ENCODE assay signal across 12 cellular contexts in genomic region chr10:3825244-3825643, GRCh38. TPM values are rescaled to one million over a fixed set of nuclear protein-coding genes. Genes with fewer than 3 reads are reported as not detected.
A peak's percentile ranks its signal among the peaks of the same experiment; 100 is the strongest.
DNase-seq lines count a peak whose midpoint lies in the region; ATAC-seq and TF ChIP-seq lines count a peak whose summit lies in the region.
"Had no signal": no experiment of that assay in that cellular context is flagged by ENCODE, and none has a peak within 500 bp of the region (broad histone marks: within the 10 kb centered on the region; RNA-seq: fewer than 3 reads in every experiment).

No MANE protein-coding gene starts in this region.

- H3K4me3 ChIP-seq in AG10803 (ENCODE audit: low read length): no peak overlapping the region
- H3K4me3 ChIP-seq in choroid plexus epithelial cell (ENCODE audit: low read depth, low read length): no peak overlapping the region
- no peak overlapping the region for H3K4me3 ChIP-seq in mesodermal cell (ENCODE audit: extremely low read depth, insufficient read depth, low read length, poor library complexity, severe bottlenecking)
- H3K4me3 ChIP-seq: ovary had no signal

- TF ChIP-seq CTCF in AG10803 (conservative IDR thresholded peaks at IDR 0.05; ENCODE audit: low read length): no peak
- no peak for TF ChIP-seq CTCF in choroid plexus epithelial cell (conservative IDR thresholded peaks at IDR 0.05; ENCODE audit: low read depth, low read length)

- no peaks in the 10 kb centered on the region for H3K36me3 ChIP-seq in mesodermal cell (ENCODE audit: control insufficient read depth, insufficient read depth, low read length)
- H3K36me3 ChIP-seq: ovary had no signal

- DNase-seq in AG10803 (ENCODE audit: low read depth): peak; percentile 90
- DNase-seq in HuH-7.5 (ENCODE audit: low spot score): peak; percentile 19
- DNase-seq in choroid plexus epithelial cell (ENCODE audit: low read depth): peak; percentile 67
- DNase-seq in NCI-H748 (lab: John Stamatoyannopoulos, UW; ENCODE audit: unreplicated experiment): no peak
- DNase-seq in NCI-H146 (lab: John Stamatoyannopoulos, UW): no peak
- DNase-seq: activated CD4-positive, alpha-beta T cell treated with anti-CD3 and anti-CD28 coated beads, Interleukin-2, amount 50 U/mL, for 4 hours; NCI-H774; ovary had no signal

- H3K4me1 ChIP-seq in mesodermal cell (ENCODE audit: control insufficient read depth, insufficient read depth, low read length, poor library complexity, severe bottlenecking): peaks cover 77% of the 10 kb centered on the region

- no peaks in the 10 kb centered on the region for H3K9me3 ChIP-seq in mesodermal cell (ENCODE audit: control insufficient read depth, low read length)
- H3K9me3 ChIP-seq: ovary had no signal

- ATAC-seq in GM21786 (IDR thresholded peaks at IDR 0.05; ENCODE audit: unreplicated experiment): no peak
- ATAC-seq in HG03135 (IDR thresholded peaks at IDR 0.05; ENCODE audit: unreplicated experiment): no peak
- ATAC-seq: stimulated activated memory B cell treated with anti-CD40 and anti-IgM and Interleukin-4, amounts not matched to agents 10 μg/mL and 1 μg/mL and 100 μg/mL, for 72 hours had no signal

- peak overlapping the region; percentile 89 for H3K27ac ChIP-seq in mesodermal cell (ENCODE audit: low read depth, low read length, severe bottlenecking)
- H3K27ac ChIP-seq: ovary had no signal

- 37 to 48% methylated on average over 5 to 6 of the region's 6 CpGs for WGBS in mesodermal cell (ENCODE audit: insufficient coverage in 2 of 2), 2 experiments

RNA-seq across cellular contexts. Expression of gene KLF6, which starts 40.2 kb away (rescaled TPM):
- polyA plus RNA-seq in mesodermal cell (2013, experiment 1 of 2): 70.0 TPM
- 71.2 TPM for polyA plus RNA-seq in mesodermal cell (2013, experiment 2 of 2)

Comparison
In these comparisons a context has a peak if more than half of its experiments do, and no peak if none do; other contexts are left out.
1. DNase-seq: peak in AG10803 (single experiment), HuH-7.5 (single experiment) and choroid plexus epithelial cell (single experiment); none in NCI-H748 (single experiment) and NCI-H146 (single experiment).